Comparison of ENCODE assay signal across 26 cellular contexts in genomic region chr5:16834029-16834428, GRCh38.
"Had no signal": no experiment of that assay in that cellular context is flagged by ENCODE, and none has a peak within 500 bp of the region (broad histone marks: within the 10 kb centered on the region; RNA-seq: fewer than 3 reads in every experiment).

No MANE protein-coding gene starts in this region.

- ATAC-seq: activated CD4-positive, alpha-beta T cell treated with anti-CD3 and anti-CD28 coated beads for 36 hours; activated CD8-positive, alpha-beta T cell treated with anti-CD3 and anti-CD28 coated beads for 36 hours; activated T-cell treated with anti-CD3 and anti-CD28 coated beads, Interleukin-2, amount 50 U/mL, for 72 hours; T-cell had no signal

- H3K4me1 ChIP-seq: Peyer's patch, SJSA1 had no signal

- H3K4me3 ChIP-seq: MG63, Peyer's patch, SJSA1 had no signal

- H3K36me3 ChIP-seq: Peyer's patch had no signal

- H3K27ac ChIP-seq: Peyer's patch, RWPE1, SJSA1 had no signal

- DNase-seq: activated CD4-positive, alpha-beta T cell treated with anti-CD3 and anti-CD28 coated beads for 36 hours; activated CD8-positive, alpha-beta memory T cell treated with anti-CD3 and anti-CD28 coated beads, Interleukin-2, amount 50 U/mL, for 4 hours; activated CD8-positive, alpha-beta T cell treated with anti-CD3 and anti-CD28 coated beads for 36 hours; activated T-cell treated with anti-CD3 and anti-CD28 coated beads, Interleukin-2, amount 50 U/mL, for 72 hours; aorta; MG63; MV-4-11; NCI-H1092 treated with DMSO at 0.1 percent for 48 hours; NCI-H1417 treated with DMSO at 0.1 percent for 48 hours; NCI-H1694; NCI-H2029; NCI-H2107; NCI-H2171 treated with DMSO at 0.1 percent for 48 hours; NCI-H226; NCI-H510A; NCI-H526 treated with DMSO at 0.1 percent for 48 hours; NCI-H82; Peyer's patch; SHP77; T-cell; T-helper 2 cell; T1000 had no signal

- H3K27me3 ChIP-seq: MG63, Peyer's patch, SJSA1 had no signal

- FAIRE-seq: bronchial epithelial cell, TTC549 had no signal

- H3K9me3 ChIP-seq: MG63, Peyer's patch, SJSA1 had no signal
